In the genomic region with DNA sequence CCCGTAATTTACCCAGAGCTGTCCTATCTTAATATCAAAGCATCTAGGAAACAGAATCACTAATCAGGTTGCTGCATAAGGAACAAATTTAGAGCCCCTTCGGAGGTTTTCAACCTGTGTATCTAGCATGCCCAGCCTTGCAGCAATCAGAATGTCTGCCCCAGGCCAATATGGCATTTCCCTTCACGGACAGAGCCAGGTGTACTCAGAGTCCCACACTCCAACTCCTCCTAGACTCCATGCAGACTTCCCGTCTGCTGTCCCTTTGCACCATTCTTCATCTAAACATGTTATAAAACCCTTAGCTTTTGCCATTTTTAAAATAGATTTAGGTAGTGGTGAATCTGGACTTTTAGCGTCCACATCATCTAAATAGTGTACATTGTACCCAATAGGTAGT, we compare ENCODE assay signal across 6 cellular contexts.
"Had no signal": no experiment of that assay in that cellular context is flagged by ENCODE, and none has a peak within 500 bp of the region (broad histone marks: within the 10 kb centered on the region; RNA-seq: fewer than 3 reads in every experiment).

No MANE protein-coding gene starts in this region.

- H3K4me3 Mint-ChIP-seq: IgD-negative memory B cell had no signal

- H3K9me3 Mint-ChIP-seq: IgD-negative memory B cell had no signal

- DNase-seq: IMR-90, KBM-7, KG1 had no signal

- H3K4me1 Mint-ChIP-seq: IgD-negative memory B cell had no signal

- H3K27ac ChIP-seq: HL-60 had no signal

- H3K27me3 Mint-ChIP-seq: IgD-negative memory B cell had no signal

- H3K36me3 Mint-ChIP-seq: IgD-negative memory B cell had no signal

- H3K4me3 ChIP-seq: K562 had no signal

- H3K27ac Mint-ChIP-seq: IgD-negative memory B cell had no signal
